ENCODE assay signal across 21 cellular contexts in genomic region chr10:124554085-124554858, GRCh38.
DNase-seq lines count a peak whose midpoint lies in the region; ATAC-seq, FAIRE-seq and TF ChIP-seq lines count a peak whose summit lies in the region.
"Had no signal": no experiment of that assay in that cellular context is flagged by ENCODE, and none has a peak within 500 bp of the region (broad histone marks: within the 10 kb centered on the region; RNA-seq: fewer than 3 reads in every experiment).

No MANE protein-coding gene starts in this region.

- no peak overlapping the region for H3K4me3 Mint-ChIP-seq in WTC11
- H3K4me3 Mint-ChIP-seq in CD4-positive, alpha-beta T cell, result no peak overlapping the region
- H3K4me3 Mint-ChIP-seq: CD4-positive, alpha-beta memory T cell had no signal

- H3K9me3 ChIP-seq in HepG2 (ENCODE audit: low read length) (no peaks in the 10 kb centered on the region), right lobe of liver (no peaks in the 10 kb centered on the region)
- H3K9me3 ChIP-seq in CD4-positive, alpha-beta T cell (ENCODE audit: control insufficient read depth, low read length), result no peaks in the 10 kb centered on the region
- H3K9me3 ChIP-seq: A549 had no signal

- BruUV-seq in HepG2 (replicated peaks; lab: Mats Ljungman, UMichigan), result no TSS peak

- peaks cover 5% of the 10 kb centered on the region; the same call in 1 of the 2 replicates for H3K4me1 Mint-ChIP-seq in WTC11
- no peaks in the 10 kb centered on the region for H3K4me1 Mint-ChIP-seq in CD4-positive, alpha-beta T cell (ENCODE audit: low read depth)
- H3K4me1 Mint-ChIP-seq: CD4-positive, alpha-beta memory T cell had no signal

- no peaks in the 10 kb centered on the region for H3K9me3 Mint-ChIP-seq in WTC11
- H3K9me3 Mint-ChIP-seq in CD4-positive, alpha-beta T cell, result no peaks in the 10 kb centered on the region

- intact Hi-C loops in HepG2 (cut with micrococcal nuclease; ENCODE audit: unreplicated experiment), result no loop called here
- intact Hi-C loops in right lobe of liver (cut with DNase I), result no loop called here
- intact Hi-C loops in CD4-positive, alpha-beta T cell (cut with DNase I, micrococcal nuclease), result no loop called here

- H3K4me3 ChIP-seq in HepG2 (replicated peaks in 1 of 3; ENCODE audit: insufficient read depth in 1 of 3, low read depth in 2 of 3, low read length in 3 of 3) (peak overlapping the region in 1 of 3 experiments; percentile 33; a peak in 1 of 6 replicates), right lobe of liver (no peak overlapping the region)
- H3K4me3 ChIP-seq: A549, GM23248 had no signal

- peak; percentile 42 for FAIRE-seq in HepG2 (lab: Jason Lieb, UNC)
- FAIRE-seq: A549, GM19239, H54 had no signal

- TF ChIP-seq CTCF in HepG2 (CRISPR knock-in tag; IDR thresholded peaks at IDR 0.05), result no peak
- no peak for TF ChIP-seq CTCF in right lobe of liver (IDR thresholded peaks at IDR 0.05)
- TF ChIP-seq CTCF in WTC11 (IDR thresholded peaks at IDR 0.05), result no peak
- no peak for TF ChIP-seq CTCF in CD4-positive, alpha-beta T cell (IDR thresholded peaks at IDR 0.05)

- POLR2A ChIA-PET in HepG2 (lab: Yijun Ruan, JAX) (interaction anchor here (1.2 to 1.7 kb wide), 2 partner anchors 35 to 51 kb away, joined by 4 to 5 read pairs; no protein-coding TSS in a partner anchor), WTC11 (lab: Charles Lee) (no interaction called here)
- POLR2A ChIA-PET in CD4-positive, alpha-beta T cell (lab: Charles Lee), result no interaction called here

- H2AFZ ChIP-seq in HepG2 (ENCODE audit: low read length), result no peak overlapping the region
- H2AFZ ChIP-seq: GM23248 had no signal

- TF ChIP-seq POLR2A in HepG2 (IDR thresholded peaks at IDR 0.05; ENCODE audit: insufficient read depth in 1 of 2, low read depth in 2 of 2, low read length in 2 of 2), result no peak
- TF ChIP-seq POLR2A in right lobe of liver (IDR thresholded peaks at IDR 0.05), result no peak

- H3K36me3 Mint-ChIP-seq in WTC11, result no peaks in the 10 kb centered on the region
- no peaks in the 10 kb centered on the region for H3K36me3 Mint-ChIP-seq in CD4-positive, alpha-beta T cell (ENCODE audit: low read depth)
- H3K36me3 Mint-ChIP-seq: CD4-positive, alpha-beta memory T cell had no signal

- in situ Hi-C loops in HepG2 (cut with HindIII; ENCODE audit: extremely low pct_ligation_motif_present, low pct_unique_long_range_greater_than_20kb), result no loop called here

- H3K27ac ChIP-seq in HepG2 (ENCODE audit: extremely low read length, insufficient read depth, low read length) (peak overlapping the region; percentile 62), right lobe of liver (no peak overlapping the region)
- no peak overlapping the region for H3K27ac ChIP-seq in CD4-positive, alpha-beta T cell (ENCODE audit: low read depth, low read length)
- H3K27ac ChIP-seq: 22Rv1, A549, C4-2B, GM23248, HL-60 had no signal

- H3K27ac Mint-ChIP-seq in WTC11, result no peak overlapping the region
- no peak overlapping the region for H3K27ac Mint-ChIP-seq in CD4-positive, alpha-beta T cell
- H3K27ac Mint-ChIP-seq: CD4-positive, alpha-beta memory T cell had no signal

- peak overlapping the region; percentile 62 for H3K4me2 ChIP-seq in HepG2 (ENCODE audit: low read depth, low read length)
- H3K4me2 ChIP-seq: A549 had no signal

- H3K36me3 ChIP-seq in HepG2 (replicated peaks in 1 of 2; ENCODE audit: control insufficient read depth in 1 of 2, insufficient read depth in 2 of 2, low read length in 2 of 2), result no peaks in the 10 kb centered on the region
- no peaks in the 10 kb centered on the region for H3K36me3 ChIP-seq in right lobe of liver

- no peak for TF ChIP-seq EP300 in HepG2 (IDR thresholded peaks at IDR 0.05; ENCODE audit: low read depth in 2 of 2, low read length in 2 of 2)
- TF ChIP-seq EP300 in HepG2 (CRISPR knock-in tag; IDR thresholded peaks at IDR 0.05; ENCODE audit: borderline replicate concordance), result no peak

- H3K4me1 ChIP-seq in HepG2 (ENCODE audit: insufficient read depth, low read length), result peaks cover 30% of the 10 kb centered on the region
- peaks cover 0 to 7% (median 0%) of the 10 kb centered on the region in 4 donors for H3K4me1 ChIP-seq in right lobe of liver
- H3K4me1 ChIP-seq: A549 had no signal

- DNase-seq in HepG2 (ENCODE audit: low spot score) (peak; percentile 50), right lobe of liver (no peak), WTC11 (ENCODE audit: low spot score) (peak; percentile 58), iPS-NIHi11 (ENCODE audit: low spot score) (peak; percentile 62), NCI-H1105 treated with DMSO at 0.1 percent for 48 hours (lab: John Stamatoyannopoulos, UW) (no peak)
- DNase-seq in CD4-positive, alpha-beta T cell, result no peak
- DNase-seq: AML-193; CD4-positive, alpha-beta memory T cell; DMS153; DMS79; GDM1; GM23248; IMR-90; KBM-7 had no signal

- no peaks in the 10 kb centered on the region for H3K27me3 Mint-ChIP-seq in WTC11 (ENCODE audit: low read depth)
- H3K27me3 Mint-ChIP-seq in CD4-positive, alpha-beta T cell, result no peaks in the 10 kb centered on the region
- H3K27me3 Mint-ChIP-seq: CD4-positive, alpha-beta memory T cell had no signal

- peak; percentile 77 for ATAC-seq in HepG2
- no peak for ATAC-seq in right lobe of liver
- peak; percentile 64 for ATAC-seq in WTC11
- ATAC-seq in GM18858 (IDR thresholded peaks at IDR 0.05; ENCODE audit: unreplicated experiment), result no peak
- ATAC-seq in CD4-positive, alpha-beta T cell (ENCODE audit: poor library complexity), result no peak
- ATAC-seq: A549 had no signal

- no peaks in the 10 kb centered on the region; a peak in 1 of 5 replicates for H3K27me3 ChIP-seq in HepG2 (ENCODE audit: control insufficient read depth in 1 of 2, insufficient read depth in 2 of 2, low read length in 2 of 2)
- no peaks in the 10 kb centered on the region for H3K27me3 ChIP-seq in right lobe of liver
- no peaks in the 10 kb centered on the region for H3K27me3 ChIP-seq in CD4-positive, alpha-beta T cell (ENCODE audit: control insufficient read depth, insufficient read depth, low read length)

- no peaks in the 10 kb centered on the region for H3K79me2 ChIP-seq in HepG2 (ENCODE audit: insufficient read depth, low read length)

- TF ChIP-seq RAD21 in HepG2 (CRISPR knock-in tag; IDR thresholded peaks at IDR 0.05), result no peak

- no peak overlapping the region for H3K9ac ChIP-seq in HepG2 (ENCODE audit: insufficient read depth, low read depth, low read length)
- H3K9ac ChIP-seq: GM23248 had no signal

- WGBS in HepG2 (ENCODE audit: low lambda C conversion rate), result 29% methylated on average over 8 of the region's 10 CpGs
- WGBS in right lobe of liver (ENCODE audit: insufficient coverage, low coverage, low lambda C conversion rate, missing lambda C conversion rate), result 74% methylated on average over 5 of the region's 10 CpGs

- H4K20me1 ChIP-seq in HepG2 (ENCODE audit: insufficient read depth, low read length), result no peaks in the 10 kb centered on the region

- CTCF ChIA-PET in HepG2 (lab: Yijun Ruan, JAX; ENCODE audit: low intra/inter-chr PET ratio, low total read pairs) (no interaction called here), WTC11 (lab: Charles Lee) (interaction anchor here (0.9 to 1.9 kb wide), 4 partner anchors 12 to 188 kb away, joined by 3 to 12 read pairs (median 4); no protein-coding TSS in a partner anchor)
- CTCF ChIA-PET in CD4-positive, alpha-beta T cell (lab: Charles Lee), result no interaction called here

TF ChIP-seq in HepG2, 621 proteins besides CTCF, POLR2A, EP300 and RAD21 (continues in another document):
- TF ChIP-seq ZNF770 (CRISPR knock-in tag; IDR thresholded peaks at IDR 0.05) (peak; percentile 42; the same call in 1 of the 2 replicates), NR2F1 (CRISPR knock-in tag; IDR thresholded peaks at IDR 0.05) (0 out of 4 replicates have a peak, but pooled peaks of 1 of the 2 experiments have one; percentile 43), ZFX (CRISPR knock-in tag; IDR thresholded peaks at IDR 0.05; ENCODE audit: low read depth) (peak; percentile 42; the same call in 1 of the 2 replicates), ZNF34 (CRISPR knock-in tag; IDR thresholded peaks at IDR 0.05; ENCODE audit: borderline replicate concordance) (no peak), HNF4A (CRISPR knock-in tag; IDR thresholded peaks at IDR 0.05) (peak; percentile 88)

TF ChIP-seq in WTC11, 78 proteins besides CTCF, POLR2A, EP300 and RAD21:
- TF ChIP-seq AR (CRISPR knock-in tag; IDR thresholded peaks at IDR 0.05), result no peak

Comparison
In these comparisons a context has a peak if more than half of its experiments do, and no peak if none do; other contexts are left out.
1. ATAC-seq: peak in HepG2 (single experiment) and WTC11 (single experiment); none in right lobe of liver (0 of 4), GM18858 (single experiment) and CD4-positive, alpha-beta T cell (single experiment).
2. DNase-seq: peak in HepG2 (single experiment), WTC11 (single experiment) and iPS-NIHi11 (single experiment); none in right lobe of liver (0 of 3), NCI-H1105 treated with DMSO at 0.1 percent for 48 hours (single experiment) and CD4-positive, alpha-beta T cell (0 of 10).
3. Of the 50 proteins assayed by ChIP-seq in both HepG2 and WTC11: peak only in HepG2: FOXP4, ZNF121 and ZNF263; only in WTC11: none; in both: none; in neither: 46; mixed calls (peak in some experiments, not most) for 1.